Comparison of ENCODE assay signal across 1 cellular context in the genomic region with DNA sequence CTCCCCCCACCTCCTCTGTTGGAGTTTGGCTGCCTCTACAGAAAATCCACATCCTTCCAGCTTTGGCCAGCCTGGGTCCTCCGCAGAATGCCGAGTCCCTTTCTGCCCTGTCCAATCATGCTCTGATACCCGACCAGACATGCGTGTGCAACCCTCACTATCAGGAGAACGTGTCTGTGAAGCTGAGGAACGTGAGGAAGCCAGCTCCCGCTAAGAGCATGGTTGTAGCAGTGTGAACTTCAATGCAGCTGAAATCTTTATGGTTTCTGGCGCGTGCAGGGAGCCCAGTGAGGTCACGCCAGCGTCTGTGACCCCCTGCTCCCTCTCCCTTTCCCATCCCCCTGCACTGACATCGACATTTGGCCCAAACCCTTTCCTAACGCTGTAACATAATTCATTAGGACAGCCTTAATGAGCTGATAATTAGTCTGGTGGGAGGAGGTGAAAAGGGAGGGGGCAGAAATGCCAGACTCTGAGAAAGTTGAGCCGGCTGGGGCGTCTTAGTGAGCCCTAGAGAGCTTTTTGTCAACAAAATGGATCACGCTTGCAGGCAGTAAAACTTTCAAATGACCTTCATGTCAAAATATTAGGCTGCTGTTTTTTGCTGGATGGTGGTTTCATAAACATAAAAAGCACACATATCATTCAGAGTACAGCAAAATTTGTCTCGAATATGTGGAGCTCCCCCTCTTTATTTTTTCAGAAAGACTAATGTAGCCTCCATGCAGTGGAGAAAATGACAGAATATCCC.
TF ChIP-seq lines count a peak whose summit lies in the region.

No MANE protein-coding gene starts in this region.

TF ChIP-seq in HEK293, 187 proteins besides CTCF, POLR2A, EP300 and RAD21 (continued from another document):
- TF ChIP-seq ZIC2 (tag by site-specific recombination; IDR thresholded peaks at IDR 0.05) (peak; percentile 82), ZNF266 (tag by site-specific recombination; IDR thresholded peaks at IDR 0.05; ENCODE audit: low read depth) (no peak), ZEB2 (tag by site-specific recombination; IDR thresholded peaks at IDR 0.05) (no peak; the same call in 1 of the 2 replicates), MYNN (tag by site-specific recombination; IDR thresholded peaks at IDR 0.05; ENCODE audit: borderline replicate concordance) (peak; percentile 93), ZNF596 (tag by site-specific recombination; IDR thresholded peaks at IDR 0.05) (no peak), TCF7L2 (IDR thresholded peaks at IDR 0.05; ENCODE audit: borderline replicate concordance, low read depth, low read length) (peak; percentile 49; the same call in 1 of the 2 replicates), SCRT2 (tag by site-specific recombination; IDR thresholded peaks at IDR 0.05) (no peak), ZFHX2 (tag by site-specific recombination; conservative IDR thresholded peaks at IDR 0.05) (peak; percentile 59), IKZF3 (tag by site-specific recombination; IDR thresholded peaks at IDR 0.05) (peak; percentile 38; the same call in 1 of the 2 replicates), ZNF133 (tag by site-specific recombination; IDR thresholded peaks at IDR 0.05) (no peak)
- TF ChIP-seq, protein P1, sequence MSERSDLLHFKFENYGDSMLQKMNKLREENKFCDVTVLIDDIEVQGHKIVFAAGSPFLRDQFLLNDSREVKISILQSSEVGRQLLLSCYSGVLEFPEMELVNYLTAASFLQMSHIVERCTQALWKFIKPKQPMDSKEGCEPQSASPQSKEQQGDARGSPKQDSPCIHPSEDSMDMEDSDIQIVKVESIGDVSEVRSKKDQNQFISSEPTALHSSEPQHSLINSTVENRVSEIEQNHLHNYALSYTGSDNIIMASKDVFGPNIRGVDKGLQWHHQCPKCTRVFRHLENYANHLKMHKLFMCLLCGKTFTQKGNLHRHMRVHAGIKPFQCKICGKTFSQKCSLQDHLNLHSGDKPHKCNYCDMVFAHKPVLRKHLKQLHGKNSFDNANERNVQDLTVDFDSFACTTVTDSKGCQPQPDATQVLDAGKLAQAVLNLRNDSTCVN (tag by site-specific recombination; optimal IDR thresholded peaks at IDR 0.05) = peak; percentile 19
- TF ChIP-seq, protein P2, sequence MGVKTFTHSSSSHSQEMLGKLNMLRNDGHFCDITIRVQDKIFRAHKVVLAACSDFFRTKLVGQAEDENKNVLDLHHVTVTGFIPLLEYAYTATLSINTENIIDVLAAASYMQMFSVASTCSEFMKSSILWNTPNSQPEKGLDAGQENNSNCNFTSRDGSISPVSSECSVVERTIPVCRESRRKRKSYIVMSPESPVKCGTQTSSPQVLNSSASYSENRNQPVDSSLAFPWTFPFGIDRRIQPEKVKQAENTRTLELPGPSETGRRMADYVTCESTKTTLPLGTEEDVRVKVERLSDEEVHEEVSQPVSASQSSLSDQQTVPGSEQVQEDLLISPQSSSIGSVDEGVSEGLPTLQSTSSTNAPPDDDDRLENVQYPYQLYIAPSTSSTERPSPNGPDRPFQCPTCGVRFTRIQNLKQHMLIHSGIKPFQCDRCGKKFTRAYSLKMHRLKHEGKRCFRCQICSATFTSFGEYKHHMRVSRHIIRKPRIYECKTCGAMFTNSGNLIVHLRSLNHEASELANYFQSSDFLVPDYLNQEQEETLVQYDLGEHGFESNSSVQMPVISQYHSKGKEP (tag by site-specific recombination; IDR thresholded peaks at IDR 0.05) = no peak
